In the genomic region with DNA sequence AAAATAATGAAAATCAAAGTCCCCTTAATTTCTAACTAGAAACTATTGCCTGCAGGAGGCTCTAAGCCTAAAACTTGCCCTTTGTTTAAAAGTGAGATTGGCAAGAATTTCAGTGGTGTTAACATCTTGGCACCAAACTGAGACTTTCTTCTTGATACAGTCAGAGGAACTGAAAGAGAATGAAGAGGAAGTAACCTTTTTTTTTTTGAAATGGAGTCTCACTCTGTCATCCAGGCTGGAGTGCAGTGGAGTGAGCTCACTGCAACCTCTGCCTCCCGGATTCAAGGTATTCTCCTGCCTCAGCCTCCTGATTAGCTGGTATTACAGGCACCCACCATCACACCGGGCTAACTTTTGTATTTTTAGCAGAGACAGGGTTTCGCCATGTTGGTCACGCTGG, we compare ENCODE assay signal across 8 cellular contexts. TPM values are rescaled to one million over a fixed set of nuclear protein-coding genes. Genes with fewer than 3 reads are reported as not detected.
DNase-seq lines count a peak whose midpoint lies in the region; ATAC-seq and TF ChIP-seq lines count a peak whose summit lies in the region.

No MANE protein-coding gene starts in this region.

- no peaks in the 10 kb centered on the region; the same call in 1 of the 2 replicates for H4K20me1 ChIP-seq in DOHH2 (ENCODE audit: control insufficient read depth, insufficient read depth, low read depth, low read length)

- peak overlapping the region; percentile 18 to 91 (median 56) for H3K4me3 Mint-ChIP-seq in IgD-negative memory B cell
- H3K4me3 Mint-ChIP-seq in activated T-cell treated with anti-CD3 and anti-CD28 coated beads, Interleukin-2, amount 50 U/mL, for 4 hours = no peak overlapping the region

- H3K27me3 ChIP-seq in DOHH2 (ENCODE audit: control insufficient read depth, low read length) = no peaks in the 10 kb centered on the region
- H3K27me3 ChIP-seq in esophagus squamous epithelium = no peaks in the 10 kb centered on the region
- no peaks in the 10 kb centered on the region for H3K27me3 ChIP-seq in testis

- no peaks in the 10 kb centered on the region for H3K9me3 ChIP-seq in DOHH2 (ENCODE audit: control insufficient read depth, insufficient read depth, low read length)
- H3K9me3 ChIP-seq in esophagus squamous epithelium = no peaks in the 10 kb centered on the region
- no peaks in the 10 kb centered on the region for H3K9me3 ChIP-seq in testis

- H3F3A ChIP-seq in DOHH2 (ENCODE audit: control insufficient read depth, insufficient read depth) = peaks cover 6% of the 10 kb centered on the region; the same call in 1 of the 2 replicates

- H3K4me3 ChIP-seq in DOHH2 (ENCODE audit: low read length) (peak overlapping the region; percentile 62), esophagus squamous epithelium (peak overlapping the region in 1 of 4 donors; percentile 46), testis (no peak overlapping the region)

- 40 to 44% methylated on average over 4 of the region's 4 CpGs for WGBS in esophagus squamous epithelium, 2 donors
- WGBS in testis, 2 donors = 62 to 84% methylated on average over 4 of the region's 4 CpGs

- TF ChIP-seq CTCF in DOHH2 (IDR thresholded peaks at IDR 0.05; ENCODE audit: low read depth, low read length, poor library complexity, severe bottlenecking) = no peak
- no peak for TF ChIP-seq CTCF in esophagus squamous epithelium (IDR thresholded peaks at IDR 0.05)
- TF ChIP-seq CTCF in testis (IDR thresholded peaks at IDR 0.05) = no peak

- peaks cover 43% of the 10 kb centered on the region for H3K4me1 ChIP-seq in DOHH2 (ENCODE audit: control insufficient read depth, low read length)
- peaks cover 5 to 45% (median 20%) of the 10 kb centered on the region in 3 donors for H3K4me1 ChIP-seq in esophagus squamous epithelium
- peaks cover 9% of the 10 kb centered on the region for H3K4me1 ChIP-seq in testis

- TF ChIP-seq POLR2A in esophagus squamous epithelium (IDR thresholded peaks at IDR 0.05) (no peak), testis (IDR thresholded peaks at IDR 0.05) (no peak)

- H3K36me3 ChIP-seq in DOHH2 (ENCODE audit: control insufficient read depth, low read length) (peaks cover 27% of the 10 kb centered on the region), esophagus squamous epithelium (no peaks in the 10 kb centered on the region), testis (ENCODE audit: low read depth, missing control alignments) (no peaks in the 10 kb centered on the region)

- H3K27me3 Mint-ChIP-seq in IgD-negative memory B cell = no peaks in the 10 kb centered on the region
- no peaks in the 10 kb centered on the region for H3K27me3 Mint-ChIP-seq in activated T-cell treated with anti-CD3 and anti-CD28 coated beads, Interleukin-2, amount 50 U/mL, for 4 hours (ENCODE audit: low read depth)

- DNase-seq in esophagus squamous epithelium (lab: John Stamatoyannopoulos, UW) = no peak
- DNase-seq in activated T-cell treated with anti-CD3 and anti-CD28 coated beads, Interleukin-2, amount 50 U/mL, for 4 hours = no peak
- no peak for DNase-seq in NCI-H2081 treated with DMSO at 0.1 percent for 48 hours (lab: John Stamatoyannopoulos, UW)
- DNase-seq in testis = no peak
- no peak for DNase-seq in activated CD8-positive, alpha-beta memory T cell treated with anti-CD3 and anti-CD28 coated beads for 24 hours

- H3K36me3 Mint-ChIP-seq in IgD-negative memory B cell = peaks cover 7% of the 10 kb centered on the region
- H3K36me3 Mint-ChIP-seq in activated T-cell treated with anti-CD3 and anti-CD28 coated beads, Interleukin-2, amount 50 U/mL, for 4 hours (ENCODE audit: insufficient read depth) = peaks cover 8% of the 10 kb centered on the region

- peak overlapping the region; percentile 93 for H3K4me2 ChIP-seq in DOHH2 (ENCODE audit: low read length)

- peak; percentile 63 for ATAC-seq in GM21717 (IDR thresholded peaks at IDR 0.05; ENCODE audit: unreplicated experiment)
- ATAC-seq in activated T-cell treated with anti-CD3 and anti-CD28 coated beads, Interleukin-2, amount 50 U/mL, for 4 hours = no peak

- intact Hi-C loops in esophagus squamous epithelium (cut with DNase I) (no loop called here), testis (cut with DNase I; ENCODE audit: low total_unique reads) (no loop called here)

- H3K27ac Mint-ChIP-seq in IgD-negative memory B cell = peak overlapping the region in 2 of 3 donors; percentile 6 to 85

- H3K9me2 ChIP-seq in DOHH2 (replicated peaks; ENCODE audit: control insufficient read depth, low read length) = no peaks in the 10 kb centered on the region

- H3K79me2 ChIP-seq in DOHH2 (ENCODE audit: control insufficient read depth, low read length) = peaks cover 83% of the 10 kb centered on the region

- no peaks in the 10 kb centered on the region for H3K9me3 Mint-ChIP-seq in IgD-negative memory B cell
- no peaks in the 10 kb centered on the region for H3K9me3 Mint-ChIP-seq in activated T-cell treated with anti-CD3 and anti-CD28 coated beads, Interleukin-2, amount 50 U/mL, for 4 hours

- H3K27ac ChIP-seq in DOHH2 (ENCODE audit: low read depth, low read length) (peak overlapping the region; percentile 55), esophagus squamous epithelium (peak overlapping the region; percentile 66 to 86 (median 78)), testis (peak overlapping the region in 1 of 2 donors; percentile 23)

- peaks cover 25 to 38% (median 26%) of the 10 kb centered on the region in 3 donors for H3K4me1 Mint-ChIP-seq in IgD-negative memory B cell
- peaks cover 27% of the 10 kb centered on the region for H3K4me1 Mint-ChIP-seq in activated T-cell treated with anti-CD3 and anti-CD28 coated beads, Interleukin-2, amount 50 U/mL, for 4 hours (ENCODE audit: low read depth)

RNA-seq across cellular contexts. Expression of gene DOP1A, which starts 3.6 kb away (rescaled TPM):
- 4.9 TPM for polyA plus RNA-seq in IgD-negative memory B cell
- total RNA-seq in esophagus squamous epithelium = 10 to 100 TPM; 19.0 to 40.2 (median 22.4) TPM
- total RNA-seq in activated T-cell treated with anti-CD3 and anti-CD28 coated beads, Interleukin-2, amount 50 U/mL, for 4 hours = 1 to 10 TPM; 5.3 to 7.2 (median 6.9) TPM
- total RNA-seq in testis = 10 to 100 TPM; 68.7 to 72.7 TPM
- 31.4 TPM for polyA plus RNA-seq in testis (ENCODE audit: insufficient read depth, low read depth, low replicate concordance)

RNA-seq across cellular contexts. Expression of gene UBE3D, which starts 5.4 kb away (rescaled TPM):
- 6.2 TPM for polyA plus RNA-seq in IgD-negative memory B cell
- total RNA-seq in esophagus squamous epithelium = 10 to 100 TPM in 1 of 4 donors, 1 to 10 TPM in 3; 5.3 to 12.4 (median 8.4) TPM
- 10 to 100 TPM in 2 of 3 donors, 1 to 10 TPM in 1; 9.7 to 11.6 (median 10.4) TPM for total RNA-seq in activated T-cell treated with anti-CD3 and anti-CD28 coated beads, Interleukin-2, amount 50 U/mL, for 4 hours
- total RNA-seq in testis = 10 to 100 TPM; 13.9 to 16.4 TPM
- 2.4 TPM for polyA plus RNA-seq in testis (ENCODE audit: insufficient read depth, low read depth, low replicate concordance)
